ENCODE assay signal across 10 cellular contexts in genomic region chr22:39215430-39216142, GRCh38. TPM values are rescaled to one million over a fixed set of nuclear protein-coding genes. Genes with fewer than 3 reads are reported as not detected.
DNase-seq lines count a peak whose midpoint lies in the region; ATAC-seq and TF ChIP-seq lines count a peak whose summit lies in the region.
"Had no signal": no experiment of that assay in that cellular context is flagged by ENCODE, and none has a peak within 500 bp of the region (broad histone marks: within the 10 kb centered on the region; RNA-seq: fewer than 3 reads in every experiment).

No MANE protein-coding gene starts in this region.

- H3K9me3 ChIP-seq in right atrium auricular region (no peaks in the 10 kb centered on the region), thyroid gland (peaks cover 3% of the 10 kb centered on the region)

- H3K4me3 Mint-ChIP-seq in type B pancreatic cell = no peak overlapping the region

- no peak overlapping the region for H3K27ac Mint-ChIP-seq in type B pancreatic cell

- H3K4me3 ChIP-seq in right atrium auricular region (no peak overlapping the region), thyroid gland (replicated peaks in 1 of 3) (no peak overlapping the region)
- H3K4me3 ChIP-seq: dorsolateral prefrontal cortex had no signal

- H3K27me3 ChIP-seq in right atrium auricular region (no peaks in the 10 kb centered on the region), foreskin keratinocyte (no peaks in the 10 kb centered on the region), thyroid gland (no peaks in the 10 kb centered on the region)
- H3K27me3 ChIP-seq: dorsolateral prefrontal cortex had no signal

- H3K9me3 Mint-ChIP-seq in type B pancreatic cell = peaks cover 15% of the 10 kb centered on the region

- intact Hi-C loops in Right ventricle myocardium superior (cut with DNase I) (no loop called here), thyroid gland (cut with DNase I) (no loop called here)

- H3K36me3 Mint-ChIP-seq in type B pancreatic cell = no peaks in the 10 kb centered on the region

- no peaks in the 10 kb centered on the region for H3K4me1 ChIP-seq in right atrium auricular region
- H3K4me1 ChIP-seq in foreskin keratinocyte = peaks cover 27% of the 10 kb centered on the region
- H3K4me1 ChIP-seq in thyroid gland = peaks cover 11 to 18% of the 10 kb centered on the region in 2 donors

- DNase-seq in Right ventricle myocardium superior (no peak), right atrium auricular region (ENCODE audit: low spot score) (no peak), T follicular helper cell (ENCODE audit: low read depth) (peak; percentile 19), foreskin keratinocyte (no peak), type B pancreatic cell (ENCODE audit: extremely low spot score, unreplicated experiment) (peak; percentile 59), SHP77 (lab: John Stamatoyannopoulos, UW) (no peak), thyroid gland (no peak)
- no peak for DNase-seq in NK-92 treated with Interleukin-12 subunit alpha and Interleukin-12 subunit beta, amount 100 ng/mL, for 24 hours (lab: John Stamatoyannopoulos, UW)
- DNase-seq: right cardiac atrium had no signal

- TF ChIP-seq POLR2A in thyroid gland (IDR thresholded peaks at IDR 0.05) = no peak

- H3K27ac ChIP-seq in right atrium auricular region = no peak overlapping the region
- no peak overlapping the region for H3K27ac ChIP-seq in foreskin keratinocyte
- H3K27ac ChIP-seq in thyroid gland = no peak overlapping the region
- H3K27ac ChIP-seq: dorsolateral prefrontal cortex had no signal

- no peaks in the 10 kb centered on the region for H3K27me3 Mint-ChIP-seq in type B pancreatic cell

- peaks cover 18% of the 10 kb centered on the region for H3K4me1 Mint-ChIP-seq in type B pancreatic cell (ENCODE audit: unreplicated experiment)

- H3K36me3 ChIP-seq in right atrium auricular region (no peaks in the 10 kb centered on the region), thyroid gland (no peaks in the 10 kb centered on the region)

- 74 to 82% methylated on average over 11 to 14 of the region's 14 CpGs for WGBS in thyroid gland, 2 donors

- TF ChIP-seq CTCF in right atrium auricular region (IDR thresholded peaks at IDR 0.05) (peak in 1 of 2 donors; percentile 48), foreskin keratinocyte (conservative IDR thresholded peaks at IDR 0.05) (peak; percentile 31), type B pancreatic cell (conservative IDR thresholded peaks at IDR 0.05) (peak; percentile 59), thyroid gland (IDR thresholded peaks at IDR 0.05) (peak in 1 of 6 experiments; percentile 18)

- ATAC-seq in Right ventricle myocardium superior (ENCODE audit: poor library complexity) (peak; percentile 58), foreskin keratinocyte (no peak)

RNA-seq across cellular contexts. Expression of gene PDGFB, which starts 29.2 kb away (rescaled TPM):
- total RNA-seq in Right ventricle myocardium superior (16.2 TPM), right atrium auricular region (10 to 100 TPM; 21.9 to 22.0 TPM), foreskin keratinocyte (10.9 and 12.8 TPM in 2 replicates), type B pancreatic cell (ENCODE audit: low replicate concordance) (2.9 and 5.1 TPM in 2 replicates), thyroid gland (10 to 100 TPM in 1 of 4 donors, 1 to 10 TPM in 3; 3.6 to 10.5 (median 3.9) TPM)
- polyA plus RNA-seq in foreskin keratinocyte = 9.8 and 12.0 TPM in 2 replicates

Comparison
In these comparisons a context has a peak if more than half of its experiments do, and no peak if none do; other contexts are left out.
1. DNase-seq: peak in T follicular helper cell (single experiment) and type B pancreatic cell (single experiment); none in Right ventricle myocardium superior (single experiment), right atrium auricular region (single experiment), foreskin keratinocyte (0 of 2), SHP77 (0 of 2), thyroid gland (0 of 2) and NK-92 treated with Interleukin-12 subunit alpha and Interleukin-12 subunit beta, amount 100 ng/mL, for 24 hours (single experiment).